ENCODE assay signal across 1 cellular context in the genomic region with DNA sequence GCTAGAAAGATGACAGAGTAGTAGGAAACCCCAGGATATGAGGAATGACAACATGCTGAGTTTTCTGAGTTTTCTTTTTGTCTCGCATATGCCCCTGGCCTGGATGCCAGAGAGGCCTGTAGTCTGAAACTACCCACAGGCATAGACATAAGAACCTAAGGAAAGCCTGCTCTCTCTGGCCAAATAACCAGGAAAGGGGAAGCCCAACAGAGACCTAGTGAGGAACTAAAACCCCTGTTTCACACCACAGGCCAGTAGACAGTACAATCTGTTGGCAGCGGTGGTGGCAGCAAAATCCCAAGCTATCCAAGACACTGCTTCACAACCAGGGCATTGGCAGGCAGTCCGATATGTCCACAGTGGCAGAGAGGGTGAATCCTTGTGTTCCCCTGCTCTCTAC.
TF ChIP-seq lines count a peak whose summit lies in the region.

No MANE protein-coding gene starts in this region.

TF ChIP-seq in H1, 55 proteins besides CTCF, POLR2A, EP300 and RAD21 (continued from another document):
- no peak for TF ChIP-seq RFX5 (IDR thresholded peaks at IDR 0.05; ENCODE audit: borderline replicate concordance, low read depth, low read length)
- no peak for TF ChIP-seq TBP (IDR thresholded peaks at IDR 0.05; ENCODE audit: low read depth, low read length)
- no peak for TF ChIP-seq GTF2F1 (IDR thresholded peaks at IDR 0.05; ENCODE audit: borderline replicate concordance, low read depth, low read length)
- no peak for TF ChIP-seq KDM1A (IDR thresholded peaks at IDR 0.05; ENCODE audit: borderline replicate concordance, low read length)
- no peak for TF ChIP-seq SUZ12 (IDR thresholded peaks at IDR 0.05; ENCODE audit: low read length)
- TF ChIP-seq EZH2 (IDR thresholded peaks at IDR 0.05; ENCODE audit: low read depth, low read length, severe bottlenecking), result no peak
- TF ChIP-seq USF2 (IDR thresholded peaks at IDR 0.05; ENCODE audit: low read length), result no peak
- TF ChIP-seq CHD2 (IDR thresholded peaks at IDR 0.05; ENCODE audit: low read length), result no peak
- no peak for TF ChIP-seq SAP30 (IDR thresholded peaks at IDR 0.05; ENCODE audit: insufficient read depth, insufficient replicate concordance, low read length)
- TF ChIP-seq RBBP5 (IDR thresholded peaks at IDR 0.05; ENCODE audit: borderline replicate concordance, low read depth, low read length), result no peak
- no peak for TF ChIP-seq TEAD4 (IDR thresholded peaks at IDR 0.05; ENCODE audit: low read depth, low read length)
- TF ChIP-seq, protein P1, sequence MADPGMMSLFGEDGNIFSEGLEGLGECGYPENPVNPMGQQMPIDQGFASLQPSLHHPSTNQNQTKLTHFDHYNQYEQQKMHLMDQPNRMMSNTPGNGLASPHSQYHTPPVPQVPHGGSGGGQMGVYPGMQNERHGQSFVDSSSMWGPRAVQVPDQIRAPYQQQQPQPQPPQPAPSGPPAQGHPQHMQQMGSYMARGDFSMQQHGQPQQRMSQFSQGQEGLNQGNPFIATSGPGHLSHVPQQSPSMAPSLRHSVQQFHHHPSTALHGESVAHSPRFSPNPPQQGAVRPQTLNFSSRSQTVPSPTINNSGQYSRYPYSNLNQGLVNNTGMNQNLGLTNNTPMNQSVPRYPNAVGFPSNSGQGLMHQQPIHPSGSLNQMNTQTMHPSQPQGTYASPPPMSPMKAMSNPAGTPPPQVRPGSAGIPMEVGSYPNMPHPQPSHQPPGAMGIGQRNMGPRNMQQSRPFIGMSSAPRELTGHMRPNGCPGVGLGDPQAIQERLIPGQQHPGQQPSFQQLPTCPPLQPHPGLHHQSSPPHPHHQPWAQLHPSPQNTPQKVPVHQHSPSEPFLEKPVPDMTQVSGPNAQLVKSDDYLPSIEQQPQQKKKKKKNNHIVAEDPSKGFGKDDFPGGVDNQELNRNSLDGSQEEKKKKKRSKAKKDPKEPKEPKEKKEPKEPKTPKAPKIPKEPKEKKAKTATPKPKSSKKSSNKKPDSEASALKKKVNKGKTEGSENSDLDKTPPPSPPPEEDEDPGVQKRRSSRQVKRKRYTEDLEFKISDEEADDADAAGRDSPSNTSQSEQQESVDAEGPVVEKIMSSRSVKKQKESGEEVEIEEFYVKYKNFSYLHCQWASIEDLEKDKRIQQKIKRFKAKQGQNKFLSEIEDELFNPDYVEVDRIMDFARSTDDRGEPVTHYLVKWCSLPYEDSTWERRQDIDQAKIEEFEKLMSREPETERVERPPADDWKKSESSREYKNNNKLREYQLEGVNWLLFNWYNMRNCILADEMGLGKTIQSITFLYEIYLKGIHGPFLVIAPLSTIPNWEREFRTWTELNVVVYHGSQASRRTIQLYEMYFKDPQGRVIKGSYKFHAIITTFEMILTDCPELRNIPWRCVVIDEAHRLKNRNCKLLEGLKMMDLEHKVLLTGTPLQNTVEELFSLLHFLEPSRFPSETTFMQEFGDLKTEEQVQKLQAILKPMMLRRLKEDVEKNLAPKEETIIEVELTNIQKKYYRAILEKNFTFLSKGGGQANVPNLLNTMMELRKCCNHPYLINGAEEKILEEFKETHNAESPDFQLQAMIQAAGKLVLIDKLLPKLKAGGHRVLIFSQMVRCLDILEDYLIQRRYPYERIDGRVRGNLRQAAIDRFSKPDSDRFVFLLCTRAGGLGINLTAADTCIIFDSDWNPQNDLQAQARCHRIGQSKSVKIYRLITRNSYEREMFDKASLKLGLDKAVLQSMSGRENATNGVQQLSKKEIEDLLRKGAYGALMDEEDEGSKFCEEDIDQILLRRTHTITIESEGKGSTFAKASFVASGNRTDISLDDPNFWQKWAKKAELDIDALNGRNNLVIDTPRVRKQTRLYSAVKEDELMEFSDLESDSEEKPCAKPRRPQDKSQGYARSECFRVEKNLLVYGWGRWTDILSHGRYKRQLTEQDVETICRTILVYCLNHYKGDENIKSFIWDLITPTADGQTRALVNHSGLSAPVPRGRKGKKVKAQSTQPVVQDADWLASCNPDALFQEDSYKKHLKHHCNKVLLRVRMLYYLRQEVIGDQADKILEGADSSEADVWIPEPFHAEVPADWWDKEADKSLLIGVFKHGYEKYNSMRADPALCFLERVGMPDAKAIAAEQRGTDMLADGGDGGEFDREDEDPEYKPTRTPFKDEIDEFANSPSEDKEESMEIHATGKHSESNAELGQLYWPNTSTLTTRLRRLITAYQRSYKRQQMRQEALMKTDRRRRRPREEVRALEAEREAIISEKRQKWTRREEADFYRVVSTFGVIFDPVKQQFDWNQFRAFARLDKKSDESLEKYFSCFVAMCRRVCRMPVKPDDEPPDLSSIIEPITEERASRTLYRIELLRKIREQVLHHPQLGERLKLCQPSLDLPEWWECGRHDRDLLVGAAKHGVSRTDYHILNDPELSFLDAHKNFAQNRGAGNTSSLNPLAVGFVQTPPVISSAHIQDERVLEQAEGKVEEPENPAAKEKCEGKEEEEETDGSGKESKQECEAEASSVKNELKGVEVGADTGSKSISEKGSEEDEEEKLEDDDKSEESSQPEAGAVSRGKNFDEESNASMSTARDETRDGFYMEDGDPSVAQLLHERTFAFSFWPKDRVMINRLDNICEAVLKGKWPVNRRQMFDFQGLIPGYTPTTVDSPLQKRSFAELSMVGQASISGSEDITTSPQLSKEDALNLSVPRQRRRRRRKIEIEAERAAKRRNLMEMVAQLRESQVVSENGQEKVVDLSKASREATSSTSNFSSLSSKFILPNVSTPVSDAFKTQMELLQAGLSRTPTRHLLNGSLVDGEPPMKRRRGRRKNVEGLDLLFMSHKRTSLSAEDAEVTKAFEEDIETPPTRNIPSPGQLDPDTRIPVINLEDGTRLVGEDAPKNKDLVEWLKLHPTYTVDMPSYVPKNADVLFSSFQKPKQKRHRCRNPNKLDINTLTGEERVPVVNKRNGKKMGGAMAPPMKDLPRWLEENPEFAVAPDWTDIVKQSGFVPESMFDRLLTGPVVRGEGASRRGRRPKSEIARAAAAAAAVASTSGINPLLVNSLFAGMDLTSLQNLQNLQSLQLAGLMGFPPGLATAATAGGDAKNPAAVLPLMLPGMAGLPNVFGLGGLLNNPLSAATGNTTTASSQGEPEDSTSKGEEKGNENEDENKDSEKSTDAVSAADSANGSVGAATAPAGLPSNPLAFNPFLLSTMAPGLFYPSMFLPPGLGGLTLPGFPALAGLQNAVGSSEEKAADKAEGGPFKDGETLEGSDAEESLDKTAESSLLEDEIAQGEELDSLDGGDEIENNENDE (IDR thresholded peaks at IDR 0.05; ENCODE audit: insufficient replicate concordance, low read length), result no peak
